In the genomic region with DNA sequence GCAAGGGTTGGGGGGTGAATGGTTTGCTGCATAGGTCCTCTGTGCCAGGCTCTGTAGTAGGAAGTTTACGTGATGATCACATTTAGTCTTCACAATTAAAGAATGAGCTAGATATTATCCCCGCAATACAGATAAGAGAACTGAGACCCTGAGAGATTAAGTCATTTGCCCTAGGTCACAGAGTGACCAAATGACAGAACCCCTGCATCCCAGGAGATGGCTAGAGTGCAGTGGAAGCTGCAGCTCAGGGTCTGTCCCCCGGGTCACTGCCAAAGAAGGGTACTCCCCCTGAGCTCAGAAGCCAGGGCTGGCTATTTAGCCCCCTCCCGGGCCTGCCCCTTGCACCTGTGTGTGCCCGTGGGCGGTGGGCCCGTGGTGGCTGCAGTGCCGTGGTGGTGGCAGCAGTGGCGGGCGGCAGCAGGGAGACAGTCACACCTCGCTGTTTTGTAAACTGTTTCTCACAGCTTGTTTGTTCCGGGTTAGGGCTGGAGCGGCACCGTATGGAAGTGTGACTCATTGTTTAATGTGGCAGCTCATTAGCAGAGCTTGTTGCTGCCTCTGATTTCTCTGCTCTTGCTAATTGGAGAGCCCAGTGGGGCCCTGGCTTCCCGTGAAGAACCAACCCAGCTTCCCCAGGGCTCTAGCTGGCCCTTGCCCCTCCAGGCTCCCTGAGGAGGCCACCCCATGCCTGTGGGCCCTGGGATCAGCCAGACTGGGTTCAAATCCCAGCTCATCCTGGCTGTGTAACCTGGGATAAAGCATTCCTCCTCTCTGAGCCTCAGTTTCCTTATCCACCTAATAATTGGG, we compare ENCODE assay signal across 12 cellular contexts. TPM values are rescaled to one million over a fixed set of nuclear protein-coding genes. Genes with fewer than 3 reads are reported as not detected.
A peak's percentile ranks its signal among the peaks of the same experiment; 100 is the strongest.
DNase-seq lines count a peak whose midpoint lies in the region; ATAC-seq lines count a peak whose summit lies in the region.
"Had no signal": no experiment of that assay in that cellular context is flagged by ENCODE, and none has a peak within 500 bp of the region (broad histone marks: within the 10 kb centered on the region; RNA-seq: fewer than 3 reads in every experiment).

No MANE protein-coding gene starts in this region.

- DNase-seq in A172 (ENCODE audit: low spot score) (peak; percentile 61), HT-29 (ENCODE audit: low spot score) (peak; percentile 70), SW480 (ENCODE audit: low spot score) (peak; percentile 81), kidney tubule cell (ENCODE audit: low spot score) (peak; percentile 30), dedifferentiated amniotic fluid mesenchymal stem cell (ENCODE audit: extremely low spot score) (no peak), iPS-NIHi11 (ENCODE audit: low spot score) (no peak)
- DNase-seq: activated naive CD4-positive, alpha-beta T cell treated with anti-CD3 and anti-CD28 coated beads, Interleukin-2, amount 10 ng/mL, durations not matched to agents 7 days and 5 days; DND-41 had no signal

- no peak for ATAC-seq in GM19023 (IDR thresholded peaks at IDR 0.05; ENCODE audit: unreplicated experiment)
- no peak for ATAC-seq in HG02852 (IDR thresholded peaks at IDR 0.05; ENCODE audit: unreplicated experiment)
- ATAC-seq: gastroesophageal sphincter; stimulated activated memory B cell treated with anti-CD40 and anti-IgM and Interleukin-4, amounts not matched to agents 10 μg/mL and 1 μg/mL and 100 μg/mL, for 72 hours had no signal

RNA-seq across cellular contexts. Expression of a gene that starts 19.3 kb away (rescaled TPM):
- total RNA-seq in A172 (2014; rRNA removed; shearing (Covaris generic)): 0.47 and 1.0 TPM in 2 replicates
- 1.5 and 1.9 TPM in 2 replicates for total RNA-seq in HT-29 (2014; rRNA removed; shearing (Covaris generic))

Comparison
In these comparisons a context has a peak if more than half of its experiments do, and no peak if none do; other contexts are left out.
1. DNase-seq: peak in A172 (single experiment), HT-29 (single experiment), SW480 (single experiment) and kidney tubule cell (single experiment); none in dedifferentiated amniotic fluid mesenchymal stem cell (single experiment) and iPS-NIHi11 (single experiment).